In genomic region chr14:69592923-69593677, GRCh38 we compare ENCODE assay signal across 12 cellular contexts. TPM values are rescaled to one million over a fixed set of nuclear protein-coding genes. Genes with fewer than 3 reads are reported as not detected.
A peak's percentile ranks its signal among the peaks of the same experiment; 100 is the strongest.
DNase-seq lines count a peak whose midpoint lies in the region; ATAC-seq, FAIRE-seq and TF ChIP-seq lines count a peak whose summit lies in the region.
"Had no signal": no experiment of that assay in that cellular context is flagged by ENCODE, and none has a peak within 500 bp of the region (broad histone marks: within the 10 kb centered on the region; RNA-seq: fewer than 3 reads in every experiment).

No MANE protein-coding gene starts in this region.

- DNase-seq in GM19238 (ENCODE audit: insufficient read length, low spot score) (peak; percentile 10), SK-N-MC (ENCODE audit: low read depth, low spot score) (no peak), Right ventricle myocardium superior (peak; percentile 56), SK-N-SH (no peak), MM.1S (no peak), SHP77 (lab: John Stamatoyannopoulos, UW) (no peak), GM12891 (ENCODE audit: insufficient read length, low spot score) (no peak)
- DNase-seq: activated CD4-positive, alpha-beta memory T cell treated with anti-CD3 and anti-CD28 coated beads, Interleukin-2, amount 10 ng/mL, durations not matched to agents 7 days and 5 days had no signal

- intact Hi-C loops in Right ventricle myocardium superior (cut with DNase I) = no loop called here

- no peak for TF ChIP-seq RAD21 in SK-N-SH (IDR thresholded peaks at IDR 0.05; ENCODE audit: low read length)

- no peaks in the 10 kb centered on the region for H3K36me3 ChIP-seq in SK-N-MC (ENCODE audit: insufficient read depth, low read length)
- H3K36me3 ChIP-seq in SK-N-SH (replicated peaks in 1 of 2; ENCODE audit: control insufficient read depth in 1 of 2, insufficient read depth in 2 of 2, low read length in 1 of 2) = no peaks in the 10 kb centered on the region
- H3K36me3 ChIP-seq in MM.1S (replicated peaks; ENCODE audit: insufficient read depth, low read length) = no peaks in the 10 kb centered on the region

- no peak for TF ChIP-seq EP300 in SK-N-SH (IDR thresholded peaks at IDR 0.05; ENCODE audit: borderline replicate concordance in 1 of 2, low read depth in 1 of 2, low read length in 1 of 2)

- H3K4me3 ChIP-seq in SK-N-MC = peak overlapping the region; percentile 54
- H3K4me3 ChIP-seq in SK-N-SH (ENCODE audit: low read depth in 2 of 2, low read length in 1 of 2) = no peak overlapping the region
- no peak overlapping the region for H3K4me3 ChIP-seq in MM.1S (ENCODE audit: low read length)

- H3F3A ChIP-seq in SK-N-SH (replicated peaks; ENCODE audit: insufficient read depth) (no peaks in the 10 kb centered on the region), MM.1S (ENCODE audit: insufficient read depth, low read length) (no peaks in the 10 kb centered on the region)

- POLR2A ChIA-PET in SK-N-SH (lab: Yijun Ruan, JAX) = no interaction called here

- H2AFZ ChIP-seq in SK-N-SH (ENCODE audit: low read depth) (no peak overlapping the region), MM.1S (ENCODE audit: low read length) (no peak overlapping the region)

- H3K79me2 ChIP-seq in SK-N-SH (ENCODE audit: insufficient read depth) = no peaks in the 10 kb centered on the region
- no peaks in the 10 kb centered on the region for H3K79me2 ChIP-seq in MM.1S (ENCODE audit: low read length)

- FAIRE-seq in GM12891 (lab: Jason Lieb, UNC) = no peak
- FAIRE-seq: colon had no signal

- TF ChIP-seq CTCF in SK-N-SH (IDR thresholded peaks at IDR 0.05) (no peak), MM.1S (IDR thresholded peaks at IDR 0.05; ENCODE audit: low read length) (no peak)

- ATAC-seq in Right ventricle myocardium superior (ENCODE audit: poor library complexity) = peak; percentile 52
- peak; percentile 81 for ATAC-seq in stimulated activated memory B cell treated with anti-CD40 and anti-IgM and Interleukin-4, amounts not matched to agents 10 μg/mL and 1 μg/mL and 100 μg/mL, for 72 hours

- no peak overlapping the region for H3K4me3 Mint-ChIP-seq in stimulated activated memory B cell treated with anti-CD40 and anti-IgM and Interleukin-4, amounts not matched to agents 10 μg/mL and 1 μg/mL and 100 μg/mL, for 72 hours
- H3K4me3 Mint-ChIP-seq: activated CD4-positive, alpha-beta memory T cell treated with anti-CD3 and anti-CD28 coated beads, Interleukin-2, amount 10 ng/mL, durations not matched to agents 7 days and 5 days had no signal

- no peaks in the 10 kb centered on the region for H3K27me3 Mint-ChIP-seq in stimulated activated memory B cell treated with anti-CD40 and anti-IgM and Interleukin-4, amounts not matched to agents 10 μg/mL and 1 μg/mL and 100 μg/mL, for 72 hours

- H3K27me3 ChIP-seq in SK-N-SH (ENCODE audit: insufficient read depth) (no peaks in the 10 kb centered on the region), MM.1S (replicated peaks; ENCODE audit: insufficient read depth, low read length) (no peaks in the 10 kb centered on the region)

- no peaks in the 10 kb centered on the region for H3K9me3 Mint-ChIP-seq in stimulated activated memory B cell treated with anti-CD40 and anti-IgM and Interleukin-4, amounts not matched to agents 10 μg/mL and 1 μg/mL and 100 μg/mL, for 72 hours
- H3K9me3 Mint-ChIP-seq: activated CD4-positive, alpha-beta memory T cell treated with anti-CD3 and anti-CD28 coated beads, Interleukin-2, amount 10 ng/mL, durations not matched to agents 7 days and 5 days had no signal

- H4K20me1 ChIP-seq in SK-N-SH (ENCODE audit: insufficient read depth) (no peaks in the 10 kb centered on the region), MM.1S (ENCODE audit: insufficient read depth, low read length) (no peaks in the 10 kb centered on the region)

- WGBS in SK-N-SH (ENCODE audit: low lambda C conversion rate) = 65% methylated on average over 7 of the region's 7 CpGs

- H3K4me1 ChIP-seq in SK-N-SH (ENCODE audit: control insufficient read depth in 1 of 2, insufficient read depth in 2 of 2, low read depth in 1 of 2, low read length in 1 of 2) (peaks cover 0 to 3% of the 10 kb centered on the region in 2 experiments; a peak in 2 of 4 replicates), MM.1S (ENCODE audit: low read length) (no peaks in the 10 kb centered on the region)

- CTCF ChIA-PET in SK-N-SH (lab: Yijun Ruan, JAX) = interaction anchor here (1.0 to 4.6 kb wide), 7 partner anchors 8 to 435 kb away, joined by 3 to 28 read pairs (median 16); partner anchors contain the start of gene CCDC177

- H3K27ac ChIP-seq in SK-N-MC = peak overlapping the region; percentile 81
- no peak overlapping the region for H3K27ac ChIP-seq in SK-N-SH (ENCODE audit: low read depth in 2 of 2, low read length in 1 of 2)
- no peak overlapping the region for H3K27ac ChIP-seq in MM.1S (ENCODE audit: low read length)

- H3K36me3 Mint-ChIP-seq in stimulated activated memory B cell treated with anti-CD40 and anti-IgM and Interleukin-4, amounts not matched to agents 10 μg/mL and 1 μg/mL and 100 μg/mL, for 72 hours = no peaks in the 10 kb centered on the region

- peak overlapping the region; percentile 69 for H3K27ac Mint-ChIP-seq in stimulated activated memory B cell treated with anti-CD40 and anti-IgM and Interleukin-4, amounts not matched to agents 10 μg/mL and 1 μg/mL and 100 μg/mL, for 72 hours
- H3K27ac Mint-ChIP-seq: activated CD4-positive, alpha-beta memory T cell treated with anti-CD3 and anti-CD28 coated beads, Interleukin-2, amount 10 ng/mL, durations not matched to agents 7 days and 5 days had no signal

- H3K9me3 ChIP-seq in SK-N-MC (ENCODE audit: low read depth, low read length) (no peaks in the 10 kb centered on the region), SK-N-SH (no peaks in the 10 kb centered on the region), MM.1S (replicated peaks; ENCODE audit: insufficient read depth, low read length) (no peaks in the 10 kb centered on the region)

- H3K4me2 ChIP-seq in SK-N-SH = no peak overlapping the region
- H3K4me2 ChIP-seq in MM.1S (ENCODE audit: low read depth, low read length) = no peak overlapping the region

- H3K9ac ChIP-seq in SK-N-MC (ENCODE audit: insufficient read length) (peak overlapping the region; percentile 40), SK-N-SH (no peak overlapping the region), MM.1S (ENCODE audit: low read length) (no peak overlapping the region)

- H3K9me2 ChIP-seq in SK-N-SH = no peaks in the 10 kb centered on the region
- no peaks in the 10 kb centered on the region for H3K9me2 ChIP-seq in MM.1S (replicated peaks; ENCODE audit: insufficient read depth, low read length)

- H3K4me1 Mint-ChIP-seq in stimulated activated memory B cell treated with anti-CD40 and anti-IgM and Interleukin-4, amounts not matched to agents 10 μg/mL and 1 μg/mL and 100 μg/mL, for 72 hours = peaks cover 12% of the 10 kb centered on the region
- H3K4me1 Mint-ChIP-seq: activated CD4-positive, alpha-beta memory T cell treated with anti-CD3 and anti-CD28 coated beads, Interleukin-2, amount 10 ng/mL, durations not matched to agents 7 days and 5 days had no signal

- TF ChIP-seq POLR2A in GM12891 (IDR thresholded peaks at IDR 0.05; ENCODE audit: low read depth, low read length) = no peak

TF ChIP-seq in SK-N-SH, 30 proteins besides CTCF, POLR2A, EP300 and RAD21:
- TF ChIP-seq NRF1 (IDR thresholded peaks at IDR 0.05; ENCODE audit: low read depth, low read length) = no peak
- TF ChIP-seq MEF2A (IDR thresholded peaks at IDR 0.05; ENCODE audit: borderline replicate concordance, low read depth) = no peak
- TF ChIP-seq JUND (IDR thresholded peaks at IDR 0.05) = no peak
- no peak for TF ChIP-seq RXRA (IDR thresholded peaks at IDR 0.05; ENCODE audit: borderline replicate concordance, low read depth)
TF ChIP-seq in SK-N-SH: peak in this region for 0.

TF ChIP-seq in GM12891, 5 proteins besides CTCF, POLR2A, EP300 and RAD21:
- TF ChIP-seq PAX5 (IDR thresholded peaks at IDR 0.05; ENCODE audit: insufficient read depth, low read length, severe bottlenecking) (no peak), TAF1 (IDR thresholded peaks at IDR 0.05; ENCODE audit: low read depth, low read length) (no peak), POU2F2 (IDR thresholded peaks at IDR 0.05; ENCODE audit: low read depth, low read length) (no peak), SPI1 (IDR thresholded peaks at IDR 0.05; ENCODE audit: low read depth, low read length) (no peak), POLR2AphosphoS5 (IDR thresholded peaks at IDR 0.05; ENCODE audit: low read depth, low read length) (no peak)
TF ChIP-seq in GM12891: peak in this region for 0.

RNA-seq across cellular contexts. Expression of gene SUSD6, which starts 18.3 kb away (rescaled TPM):
- total RNA-seq in Right ventricle myocardium superior = 20.8 TPM
- 8.5 and 9.5 TPM in 2 replicates for polyA plus RNA-seq in SK-N-SH (2012; rRNA removed)
- 5.2 and 7.2 TPM in 2 replicates for polyA plus RNA-seq in SK-N-SH (2012; cell fraction: cytosol; rRNA removed)
- polyA plus RNA-seq in SK-N-SH (2012; cell fraction: nucleus; rRNA removed) = 16.8 and 20.7 TPM in 2 replicates
- 24.1 TPM for polyA plus RNA-seq in GM12891 (2012; ENCODE audit: low read depth, missing spikeins)

RNA-seq across cellular contexts. Expression of gene CCDC177, which starts 18.4 kb away (rescaled TPM):
- not detected for total RNA-seq in Right ventricle myocardium superior
- polyA plus RNA-seq in SK-N-SH (2012; rRNA removed) = not detected in 2 replicates
- polyA plus RNA-seq in SK-N-SH (2012; cell fraction: cytosol; rRNA removed) = not detected in 2 replicates
- polyA plus RNA-seq in SK-N-SH (2012; cell fraction: nucleus; rRNA removed) = not detected in 2 replicates
- not detected for polyA plus RNA-seq in GM12891 (2012; ENCODE audit: low read depth, missing spikeins)
- total RNA-seq: activated CD4-positive, alpha-beta memory T cell treated with anti-CD3 and anti-CD28 coated beads, Interleukin-2, amount 10 ng/mL, durations not matched to agents 7 days and 5 days; mesenteric fat pad; NCI-H460 had no signal

Comparison
In these comparisons a context has a peak if more than half of its experiments do, and no peak if none do; other contexts are left out.
1. DNase-seq: peak in GM19238 (single experiment) and Right ventricle myocardium superior (single experiment); none in SK-N-MC (single experiment), SK-N-SH (single experiment), MM.1S (single experiment), SHP77 (0 of 2) and GM12891 (single experiment).